In genomic region chr2:9191044-9191481, GRCh38 we compare ENCODE assay signal across 8 cellular contexts. TPM values are rescaled to one million over a fixed set of nuclear protein-coding genes. Genes with fewer than 3 reads are reported as not detected.
DNase-seq lines count a peak whose midpoint lies in the region; ATAC-seq, FAIRE-seq and TF ChIP-seq lines count a peak whose summit lies in the region.

No MANE protein-coding gene starts in this region.

- intact Hi-C loops in pancreas (cut with DNase I), result no loop called here

- ATAC-seq in pancreas (peak; percentile 98 to 100 (median 99)), HG02642 (IDR thresholded peaks at IDR 0.05; ENCODE audit: poor library complexity, unreplicated experiment) (no peak)

- peak overlapping the region; percentile 35 to 82 (median 59) for H3K27ac ChIP-seq in pancreas

- no peaks in the 10 kb centered on the region for H3K9me3 ChIP-seq in pancreas

- peaks cover 0 to 10% (median 6%) of the 10 kb centered on the region in 3 donors for H3K4me1 ChIP-seq in pancreas

- DNase-seq in C1 segment of cervical spinal cord (lab: John Stamatoyannopoulos, UW) (peak in 10 of 14 donors; percentile 4 to 78 (median 38)), SW480 (ENCODE audit: low spot score) (peak; percentile 78), glomerular visceral epithelial cell (ENCODE audit: extremely low spot score) (peak; percentile 20), pancreas (peak; percentile 82 to 94 (median 88)), NCI-H524 (lab: John Stamatoyannopoulos, UW) (no peak), NOMO-1 treated with DMSO at 0.1 percent for 48 hours (lab: John Stamatoyannopoulos, UW; ENCODE audit: unreplicated experiment) (no peak), NCI-H1694 treated with DMSO at 0.1 percent for 48 hours (lab: John Stamatoyannopoulos, UW) (no peak)

- FAIRE-seq in pancreas (lab: Jason Lieb, UNC), result no peak

- H3K27me3 ChIP-seq in pancreas, result no peaks in the 10 kb centered on the region

- H3K36me3 ChIP-seq in pancreas, result no peaks in the 10 kb centered on the region

- H3K4me3 ChIP-seq in pancreas, result no peak overlapping the region

- WGBS in pancreas, 2 donors, result 15 to 20% methylated on average over 9 of the region's 9 CpGs

- no peak for TF ChIP-seq CTCF in pancreas (IDR thresholded peaks at IDR 0.05)

RNA-seq across cellular contexts. Expression of gene ASAP2, which starts 15.5 kb away (rescaled TPM):
- 10 to 100 TPM in 3 of 6 donors, 1 to 10 TPM in 3; 6.5 to 17.7 (median 8.8) TPM for total RNA-seq in pancreas
- polyA plus RNA-seq in pancreas, result 1 to 10 TPM; 5.8 to 6.6 TPM

Comparison
In these comparisons a context has a peak if more than half of its experiments do, and no peak if none do; other contexts are left out.
1. DNase-seq: peak in C1 segment of cervical spinal cord (10 of 14), SW480 (single experiment), glomerular visceral epithelial cell (single experiment) and pancreas (6 of 6); none in NCI-H524 (0 of 2), NOMO-1 treated with DMSO at 0.1 percent for 48 hours (single experiment) and NCI-H1694 treated with DMSO at 0.1 percent for 48 hours (single experiment).